Comparison of ENCODE assay signal across 9 cellular contexts in the genomic region with DNA sequence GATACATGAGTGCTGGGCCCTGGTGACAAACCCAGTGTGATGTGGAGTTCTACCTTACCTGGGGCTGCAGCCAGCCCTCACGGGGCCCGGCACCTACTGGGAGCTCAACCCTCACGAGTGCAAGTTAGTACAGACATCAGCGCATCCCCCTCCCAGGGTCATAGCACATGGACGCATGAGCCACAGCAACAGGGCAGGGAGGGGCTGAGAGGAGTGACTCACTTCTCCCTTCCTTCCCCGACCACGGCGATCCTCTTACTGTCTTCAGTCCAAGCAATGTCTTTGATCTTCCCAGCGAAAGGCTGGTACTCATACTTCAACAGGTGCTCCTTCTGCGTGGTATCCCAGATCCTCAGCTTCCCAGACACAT. TPM values are rescaled to one million over a fixed set of nuclear protein-coding genes. Genes with fewer than 3 reads are reported as not detected.
DNase-seq lines count a peak whose midpoint lies in the region; ATAC-seq and TF ChIP-seq lines count a peak whose summit lies in the region.
"Had no signal": no experiment of that assay in that cellular context is flagged by ENCODE, and none has a peak within 500 bp of the region (broad histone marks: within the 10 kb centered on the region; RNA-seq: fewer than 3 reads in every experiment).

No MANE protein-coding gene starts in this region.

- no peak overlapping the region for H2AFZ ChIP-seq in PC-9
- no peak overlapping the region for H2AFZ ChIP-seq in osteoblast (ENCODE audit: low read length)

- H3K9me2 ChIP-seq in PC-9 (ENCODE audit: insufficient read depth) = no peaks in the 10 kb centered on the region

- H3K4me3 ChIP-seq in PC-9 (no peak overlapping the region), astrocyte of the spinal cord (ENCODE audit: low read depth, low read length) (no peak overlapping the region), osteoblast (ENCODE audit: insufficient read depth, low read length) (no peak overlapping the region)

- H3K27ac ChIP-seq in PC-9 (0 out of 2 replicates have a peak overlapping the region, but pooled peaks have one; percentile 71), osteoblast (ENCODE audit: low read depth, low read length) (peak overlapping the region; percentile 99)

- intact Hi-C loops in PC-9 (cut with micrococcal nuclease; ENCODE audit: unreplicated experiment) = no loop called here

- H3K9me3 ChIP-seq in PC-9 (ENCODE audit: insufficient read depth, low read depth) (no peaks in the 10 kb centered on the region), osteoblast (ENCODE audit: low read depth, low read length) (no peaks in the 10 kb centered on the region)

- no peak overlapping the region for H3K4me2 ChIP-seq in PC-9
- peak overlapping the region; percentile 9 for H3K4me2 ChIP-seq in osteoblast (ENCODE audit: insufficient read depth, low read length)

- in situ Hi-C loops in astrocyte of the spinal cord (cut with HindIII; ENCODE audit: low sequenced_read_pairs) = no loop called here

- H3K27me3 ChIP-seq in PC-9 (ENCODE audit: insufficient read depth, low read depth) (no peaks in the 10 kb centered on the region), osteoblast (ENCODE audit: insufficient read depth, low read length) (no peaks in the 10 kb centered on the region)

- TF ChIP-seq CTCF in PC-9 (conservative IDR thresholded peaks at IDR 0.05) = no peak
- no peak for TF ChIP-seq CTCF in astrocyte of the spinal cord (IDR thresholded peaks at IDR 0.05; ENCODE audit: low read depth, low read length)
- TF ChIP-seq CTCF in osteoblast (IDR thresholded peaks at IDR 0.05; ENCODE audit: extremely low read depth, low read depth, low read length) = no peak

- POLR2A ChIA-PET in PC-9 (lab: Charles Lee; ENCODE audit: unreplicated experiment) = no interaction called here

- ATAC-seq in GM19397 (IDR thresholded peaks at IDR 0.05; ENCODE audit: unreplicated experiment) = no peak

- peaks cover 27% of the 10 kb centered on the region for H4K20me1 ChIP-seq in PC-9 (ENCODE audit: insufficient read depth)
- H4K20me1 ChIP-seq in osteoblast (ENCODE audit: insufficient read depth, low read length) = peaks cover 88% of the 10 kb centered on the region

- peaks cover 31% of the 10 kb centered on the region for H3F3A ChIP-seq in PC-9 (ENCODE audit: insufficient read depth, low read depth)

- DNase-seq in EH (ENCODE audit: low read depth) (peak; percentile 76), PC-9 (no peak), astrocyte of the spinal cord (ENCODE audit: low read depth, low spot score) (peak; percentile 83), osteoblast (ENCODE audit: insufficient read length, low spot score, missing footprints) (peak; percentile 91), HPDE6-E6E7 (ENCODE audit: extremely low spot score) (no peak), NCI-H748 (lab: John Stamatoyannopoulos, UW; ENCODE audit: unreplicated experiment) (no peak), SKM-1 (lab: John Stamatoyannopoulos, UW; ENCODE audit: unreplicated experiment) (no peak)
- DNase-seq: small intestine had no signal

- CTCF ChIA-PET in PC-9 (lab: Charles Lee) = no interaction called here

- H3K4me1 ChIP-seq in PC-9 (replicated peaks; ENCODE audit: insufficient read depth) (peaks cover 39% of the 10 kb centered on the region), osteoblast (ENCODE audit: insufficient read depth, low read length) (peaks cover 80% of the 10 kb centered on the region)

- no TSS peak for BruUV-seq in PC-9 (replicated peaks; lab: Mats Ljungman, UMichigan)

- H3K79me2 ChIP-seq in PC-9 (ENCODE audit: low read depth) = peaks cover 68% of the 10 kb centered on the region
- peaks cover 87% of the 10 kb centered on the region for H3K79me2 ChIP-seq in osteoblast (ENCODE audit: insufficient read depth, low read length)

- peaks cover 25% of the 10 kb centered on the region; the same call in 1 of the 2 replicates for H3K36me3 ChIP-seq in PC-9 (ENCODE audit: low read depth)
- H3K36me3 ChIP-seq in osteoblast (ENCODE audit: insufficient read depth, low read length) = peaks cover 87% of the 10 kb centered on the region

RNA-seq across cellular contexts. Expression of gene WDR1, which starts 17.8 kb away (rescaled TPM):
- total RNA-seq in PC-9 (2021) (251 and 258 TPM in 2 replicates), osteoblast (265 and 314 TPM in 2 replicates)

Comparison
In these comparisons a context has a peak if more than half of its experiments do, and no peak if none do; other contexts are left out.
1. DNase-seq: peak in EH (single experiment), astrocyte of the spinal cord (single experiment) and osteoblast (single experiment); none in PC-9 (0 of 2), HPDE6-E6E7 (single experiment), NCI-H748 (single experiment) and SKM-1 (single experiment).